ENCODE assay signal across 24 cellular contexts in genomic region chr5:88840497-88840896, GRCh38. TPM values are rescaled to one million over a fixed set of nuclear protein-coding genes. Genes with fewer than 3 reads are reported as not detected.
DNase-seq lines count a peak whose midpoint lies in the region; ATAC-seq, FAIRE-seq and TF ChIP-seq lines count a peak whose summit lies in the region.
"Had no signal": no experiment of that assay in that cellular context is flagged by ENCODE, and none has a peak within 500 bp of the region (broad histone marks: within the 10 kb centered on the region; RNA-seq: fewer than 3 reads in every experiment).

No MANE protein-coding gene starts in this region.

- H3K9ac ChIP-seq in Karpas-422 (ENCODE audit: low read length) (no peak overlapping the region), subcutaneous abdominal adipose tissue (ENCODE audit: low read length in 5 of 5) (no peak overlapping the region)
- H3K9ac ChIP-seq: GM23248, KMS-11 had no signal

- no peak overlapping the region for H2AFZ ChIP-seq in Karpas-422 (ENCODE audit: low read length)
- H2AFZ ChIP-seq: GM23248 had no signal

- H3K27ac ChIP-seq in Karpas-422 (ENCODE audit: low read length) (peak overlapping the region; percentile 65), subcutaneous abdominal adipose tissue (ENCODE audit: low read depth, low read length) (peak overlapping the region; percentile 0)
- H3K27ac ChIP-seq: A549, GM23248, KMS-11, Peyer's patch had no signal

- peaks cover 94% of the 10 kb centered on the region for H3K4me1 ChIP-seq in Karpas-422 (ENCODE audit: low read length)
- H3K4me1 ChIP-seq in subcutaneous abdominal adipose tissue (ENCODE audit: control insufficient read depth in 5 of 5, insufficient read depth in 5 of 5, low read length in 5 of 5): peaks cover 0 to 25% (median 10%) of the 10 kb centered on the region in 5 donors
- H3K4me1 ChIP-seq: A549 had no signal

- H3K36me3 Mint-ChIP-seq in memory B cell: peaks cover 14% of the 10 kb centered on the region

- H3K36me3 ChIP-seq in Karpas-422 (ENCODE audit: insufficient read depth, low read length) (peaks cover 5% of the 10 kb centered on the region; the same call in 1 of the 2 replicates), subcutaneous abdominal adipose tissue (ENCODE audit: control insufficient read depth in 5 of 5, insufficient read depth in 5 of 5, low read length in 5 of 5) (no peaks in the 10 kb centered on the region)
- H3K36me3 ChIP-seq: HAP-1, Peyer's patch had no signal

- peak overlapping the region; percentile 53 for H3K4me2 ChIP-seq in Karpas-422 (ENCODE audit: low read depth, low read length, poor library complexity, severe bottlenecking)
- H3K4me2 ChIP-seq: A549, KMS-11 had no signal

- no peaks in the 10 kb centered on the region for H3K27me3 Mint-ChIP-seq in memory B cell

- H3K27me3 ChIP-seq in Karpas-422 (ENCODE audit: low read length): no peaks in the 10 kb centered on the region
- no peaks in the 10 kb centered on the region for H3K27me3 ChIP-seq in subcutaneous abdominal adipose tissue (ENCODE audit: control insufficient read depth in 5 of 5, insufficient read depth in 4 of 5, low read length in 5 of 5)
- H3K27me3 ChIP-seq: Peyer's patch had no signal

- ATAC-seq in memory B cell (ENCODE audit: low read depth) (no peak), GM21360 (IDR thresholded peaks at IDR 0.05; ENCODE audit: unreplicated experiment) (no peak)
- ATAC-seq: A549, GM12878 had no signal

- H4K20me1 ChIP-seq in Karpas-422 (ENCODE audit: insufficient read depth, low read depth, low read length): no peaks in the 10 kb centered on the region

- DNase-seq in Karpas-422: no peak
- peak; percentile 48 for DNase-seq in astrocyte of the hippocampus (ENCODE audit: low read depth, low spot score)
- no peak for DNase-seq in memory B cell (ENCODE audit: low spot score in 2 of 2)
- no peak for DNase-seq in iPS-NIHi11 (ENCODE audit: low spot score)
- no peak for DNase-seq in HEK293T (ENCODE audit: extremely low spot score)
- no peak for DNase-seq in HTR-8/SVneo (ENCODE audit: insufficient read length, low spot score)
- DNase-seq: CD4-positive, alpha-beta T cell; COR-L47; DMS79 treated with DMSO at 0.1 percent for 48 hours; GM23248; IMR-90; NCI-H1105; NCI-H2081; NCI-H2171; NCI-H345; NCI-H524; NCI-H82; Peyer's patch had no signal

- no peak for FAIRE-seq in HTR-8/SVneo (lab: Jason Lieb, UNC)
- FAIRE-seq: A549, GM12878 had no signal

- H3K9me2 ChIP-seq in Karpas-422 (replicated peaks; ENCODE audit: insufficient read depth, low read length): no peaks in the 10 kb centered on the region

- POLR2A ChIA-PET in HEK293T (lab: Yijun Ruan, JAX): no interaction called here

- H3K27ac Mint-ChIP-seq in memory B cell: peak overlapping the region; percentile 87
- H3K27ac Mint-ChIP-seq: CD4-positive, alpha-beta T cell had no signal

- peaks cover 96% of the 10 kb centered on the region for H3K79me2 ChIP-seq in Karpas-422 (ENCODE audit: low read length)

- H3K9me3 ChIP-seq in Karpas-422 (ENCODE audit: low read length) (no peaks in the 10 kb centered on the region), subcutaneous abdominal adipose tissue (ENCODE audit: control insufficient read depth in 5 of 5, low read length in 5 of 5) (no peaks in the 10 kb centered on the region)
- H3K9me3 ChIP-seq: A549, HAP-1, Peyer's patch had no signal

- no peak overlapping the region for H3K4me3 Mint-ChIP-seq in memory B cell
- H3K4me3 Mint-ChIP-seq: CD4-positive, alpha-beta T cell had no signal

- no peaks in the 10 kb centered on the region for H3K9me3 Mint-ChIP-seq in memory B cell
- H3K9me3 Mint-ChIP-seq: CD4-positive, alpha-beta T cell had no signal

- CTCF ChIA-PET in HEK293T (lab: Yijun Ruan, JAX): no interaction called here

- H3K4me3 ChIP-seq in Karpas-422 (ENCODE audit: low read length): no peak overlapping the region
- H3K4me3 ChIP-seq in subcutaneous abdominal adipose tissue (ENCODE audit: low read depth in 1 of 5, low read length in 5 of 5): no peak overlapping the region
- H3K4me3 ChIP-seq: A549, GM12878, GM23248, HAP-1, Peyer's patch had no signal

- H3K4me1 Mint-ChIP-seq in memory B cell: peaks cover 33% of the 10 kb centered on the region

TF ChIP-seq in HEK293T, 16 proteins besides CTCF, POLR2A, EP300 and RAD21:
- TF ChIP-seq HDGF (IDR thresholded peaks at IDR 0.05; ENCODE audit: borderline replicate concordance): no peak
- no peak for TF ChIP-seq TARDBP (IDR thresholded peaks at IDR 0.05)
- TF ChIP-seq L3MBTL2 (conservative IDR thresholded peaks at IDR 0.05): no peak
- no peak for TF ChIP-seq PKNOX1 (IDR thresholded peaks at IDR 0.05)
- no peak for TF ChIP-seq NFRKB (IDR thresholded peaks at IDR 0.05)
- no peak for TF ChIP-seq SUZ12 (IDR thresholded peaks at IDR 0.05)
- TF ChIP-seq ZNF384 (IDR thresholded peaks at IDR 0.05): no peak
- no peak for TF ChIP-seq BHLHE40 (IDR thresholded peaks at IDR 0.05; ENCODE audit: borderline replicate concordance)
- no peak for TF ChIP-seq ELF4 (IDR thresholded peaks at IDR 0.05)
- no peak for TF ChIP-seq CTBP1 (IDR thresholded peaks at IDR 0.05; ENCODE audit: borderline replicate concordance)

RNA-seq across cellular contexts. Expression of gene MEF2C, which starts 42.5 kb away (rescaled TPM):
- total RNA-seq in Karpas-422 (2014; rRNA removed; shearing (Covaris generic); ENCODE audit: low replicate concordance): 105 and 171 TPM in 2 replicates
